Comparison of ENCODE assay signal across 4 cellular contexts in the genomic region with DNA sequence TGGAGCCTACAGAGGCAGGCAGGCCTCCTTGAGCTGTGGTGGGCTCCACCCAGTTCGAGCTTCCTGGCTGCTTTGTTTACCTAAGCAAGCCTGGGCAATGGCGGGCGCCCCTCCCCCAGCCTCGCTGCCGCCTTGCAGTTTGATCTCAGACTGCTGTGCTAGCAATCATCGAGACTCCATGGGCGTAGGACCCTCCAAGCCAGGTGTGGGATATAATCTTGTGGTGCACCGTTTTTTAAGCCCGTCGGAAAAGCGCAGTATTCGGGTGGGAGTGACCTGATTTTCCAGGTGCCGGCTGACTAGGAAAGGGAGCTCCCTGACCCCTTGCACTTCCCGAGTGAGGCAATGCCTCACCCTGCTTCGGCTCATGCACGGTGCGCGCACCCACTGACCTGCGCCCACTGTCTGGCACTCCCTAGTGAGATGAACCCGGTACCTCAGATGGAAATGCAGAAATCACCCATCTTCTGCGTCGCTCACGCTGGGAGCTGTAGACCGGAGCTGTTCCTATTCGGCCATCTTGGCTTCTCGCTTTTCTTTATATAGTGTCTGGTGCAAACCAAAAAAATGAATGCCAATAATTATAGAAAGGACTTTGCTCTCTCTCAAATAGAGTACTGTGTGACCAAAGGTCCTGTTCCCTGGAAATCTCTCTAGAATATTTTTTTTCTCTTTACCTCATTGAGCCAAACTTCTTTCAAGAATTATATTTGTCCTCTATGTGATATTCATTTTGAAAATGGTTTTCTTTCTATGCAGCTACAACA. TPM values are rescaled to one million over a fixed set of nuclear protein-coding genes. Genes with fewer than 3 reads are reported as not detected.
"Had no signal": no experiment of that assay in that cellular context is flagged by ENCODE, and none has a peak within 500 bp of the region (broad histone marks: within the 10 kb centered on the region; RNA-seq: fewer than 3 reads in every experiment).

No MANE protein-coding gene starts in this region.

RNA-seq across cellular contexts. Expression of gene OTOGL, which starts 50.4 kb away (rescaled TPM):
- total RNA-seq: activated CD4-positive, alpha-beta memory T cell treated with anti-CD3 and anti-CD28 coated beads for 36 hours; activated naive CD8-positive, alpha-beta T cell treated with anti-CD3 and anti-CD28 coated beads for 36 hours; natural killer cell had no signal
- polyA plus RNA-seq: hepatocyte had no signal
